ENCODE assay signal across 21 cellular contexts in the genomic region with DNA sequence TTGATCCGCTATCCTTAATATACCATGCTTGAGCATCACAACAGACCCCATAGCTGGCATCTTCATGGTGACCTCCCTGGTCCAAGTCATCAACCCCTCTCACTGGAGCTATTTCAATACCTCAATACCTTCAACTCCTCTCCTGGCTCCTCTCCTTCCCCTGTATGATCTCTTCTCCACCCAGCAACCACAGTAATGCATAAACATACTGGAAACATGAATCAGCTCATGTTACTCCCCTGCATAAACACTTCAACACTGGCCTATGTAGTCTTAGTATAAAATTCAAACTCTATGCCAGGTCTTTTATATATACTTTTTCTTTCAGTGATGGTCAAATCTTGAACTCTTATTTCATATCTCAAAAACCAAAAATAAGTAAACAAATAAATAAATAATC. TPM values are rescaled to one million over a fixed set of nuclear protein-coding genes. Genes with fewer than 3 reads are reported as not detected.
DNase-seq lines count a peak whose midpoint lies in the region; ATAC-seq and TF ChIP-seq lines count a peak whose summit lies in the region.
"Had no signal": no experiment of that assay in that cellular context is flagged by ENCODE, and none has a peak within 500 bp of the region (broad histone marks: within the 10 kb centered on the region; RNA-seq: fewer than 3 reads in every experiment).

No MANE protein-coding gene starts in this region.

- no peaks in the 10 kb centered on the region for H3K9me3 Mint-ChIP-seq in activated naive CD4-positive, alpha-beta T cell treated with anti-CD3 and anti-CD28 coated beads for 36 hours

- peaks cover 0 to 9% (median 0%) of the 10 kb centered on the region in 12 donors for H3K4me1 ChIP-seq in heart left ventricle
- H3K4me1 ChIP-seq: SJCRH30 had no signal

- intact Hi-C loops in activated naive CD4-positive, alpha-beta T cell treated with anti-CD3 and anti-CD28 coated beads for 36 hours (cut with micrococcal nuclease) = no loop called here
- intact Hi-C loops in heart left ventricle (cut with DNase I) = loop anchor here in 1 of 10 donors (10.0 kb wide), 1 partner anchor 145 kb away; no protein-coding TSS in a partner anchor

- no peak for TF ChIP-seq CTCF in AG04450 (IDR thresholded peaks at IDR 0.05; ENCODE audit: low read depth, low read length)
- TF ChIP-seq CTCF in fibroblast of villous mesenchyme (IDR thresholded peaks at IDR 0.05; ENCODE audit: insufficient read depth, low read depth, low read length) = no peak
- no peak for TF ChIP-seq CTCF in heart left ventricle (IDR thresholded peaks at IDR 0.05)

- H3K27me3 ChIP-seq in AG04450 (ENCODE audit: control insufficient read depth, insufficient read depth, low read length) (peaks cover 5% of the 10 kb centered on the region), heart left ventricle (no peaks in the 10 kb centered on the region)
- H3K27me3 ChIP-seq: SJCRH30 had no signal

- POLR2A ChIA-PET in AG04450 (lab: Yijun Ruan, JAX) = interaction anchor here (0.6 kb wide), 1 partner anchor 71 kb away, joined by 3 read pairs; no protein-coding TSS in a partner anchor

- no peaks in the 10 kb centered on the region for H3K36me3 Mint-ChIP-seq in activated naive CD4-positive, alpha-beta T cell treated with anti-CD3 and anti-CD28 coated beads for 36 hours (ENCODE audit: low read depth)

- no peaks in the 10 kb centered on the region for H3K36me3 ChIP-seq in heart left ventricle
- H3K36me3 ChIP-seq: SJCRH30 had no signal

- peaks cover 16% of the 10 kb centered on the region for H3K27me3 Mint-ChIP-seq in activated naive CD4-positive, alpha-beta T cell treated with anti-CD3 and anti-CD28 coated beads for 36 hours (ENCODE audit: low read depth)

- TF ChIP-seq POLR2A in heart left ventricle (IDR thresholded peaks at IDR 0.05) = no peak

- H3K4me3 Mint-ChIP-seq in activated naive CD4-positive, alpha-beta T cell treated with anti-CD3 and anti-CD28 coated beads for 36 hours = no peak overlapping the region
- H3K4me3 Mint-ChIP-seq: B cell; CD4-positive, alpha-beta T cell; IgD-negative memory B cell had no signal

- DNase-seq in AG04450 (ENCODE audit: low read depth, low spot score) (peak; percentile 24), GM03348 (ENCODE audit: low spot score) (peak; percentile 31), SW480 (ENCODE audit: low spot score) (peak; percentile 37), fibroblast of villous mesenchyme (ENCODE audit: low read depth) (peak; percentile 7), NOMO-1 treated with DMSO at 0.1 percent for 48 hours (lab: John Stamatoyannopoulos, UW; ENCODE audit: unreplicated experiment) (no peak), mesenteric fat pad (ENCODE audit: low spot score) (no peak), heart left ventricle (no peak)
- DNase-seq in activated naive CD4-positive, alpha-beta T cell treated with anti-CD3 and anti-CD28 coated beads for 36 hours = no peak
- DNase-seq: CD4-positive, alpha-beta T cell; DMS79; NCI-H1417; NCI-H2029; NCI-H2171 treated with DMSO at 0.1 percent for 48 hours; NCI-H510A; RPMI8226; SJCRH30 had no signal

- no peak for ATAC-seq in heart left ventricle

- H3K9me3 ChIP-seq in AG04450 (ENCODE audit: control insufficient read depth, insufficient read depth, low read length) (no peaks in the 10 kb centered on the region), heart left ventricle (peaks cover 0 to 8% (median 0%) of the 10 kb centered on the region in 12 donors)
- H3K9me3 ChIP-seq: SJCRH30 had no signal

- H3K4me3 ChIP-seq in AG04450 (ENCODE audit: low read depth, low read length) = no peak overlapping the region
- no peak overlapping the region for H3K4me3 ChIP-seq in fibroblast of villous mesenchyme (ENCODE audit: low read depth, low read length)
- no peak overlapping the region for H3K4me3 ChIP-seq in heart left ventricle
- H3K4me3 ChIP-seq: SJCRH30 had no signal

- H3K27ac Mint-ChIP-seq in activated naive CD4-positive, alpha-beta T cell treated with anti-CD3 and anti-CD28 coated beads for 36 hours = no peak overlapping the region
- H3K27ac Mint-ChIP-seq: B cell; CD4-positive, alpha-beta T cell; IgD-negative memory B cell had no signal

- CTCF ChIA-PET in AG04450 (lab: Charles Lee) = interaction anchor here (0.5 to 1.2 kb wide), 2 partner anchors 55 to 564 kb away, joined by 3 to 4 read pairs; no protein-coding TSS in a partner anchor
- CTCF ChIA-PET in activated naive CD4-positive, alpha-beta T cell treated with anti-CD3 and anti-CD28 coated beads for 36 hours (lab: Charles Lee) = no interaction called here

- 96 to 100% (median 100%) methylated on average over 1 of the region's 1 CpG for WGBS in heart left ventricle, 4 donors

- no peaks in the 10 kb centered on the region for H3K4me1 Mint-ChIP-seq in activated naive CD4-positive, alpha-beta T cell treated with anti-CD3 and anti-CD28 coated beads for 36 hours (ENCODE audit: low read depth)
- H3K4me1 Mint-ChIP-seq: B cell, IgD-negative memory B cell had no signal

- no peak overlapping the region for H3K27ac ChIP-seq in AG04450 (ENCODE audit: low read depth, low read length)
- no peak overlapping the region for H3K27ac ChIP-seq in heart left ventricle
- H3K27ac ChIP-seq: SJCRH30 had no signal

RNA-seq across cellular contexts. Expression of a gene that starts 31.8 kb away (rescaled TPM):
- polyA plus RNA-seq in AG04450 (2011; rRNA removed) = not detected in 2 replicates
- not detected in 2 replicates for polyA minus RNA-seq in AG04450 (2011; rRNA and poly(A)+ RNA removed)
- not detected in 2 replicates for total RNA-seq in fibroblast of villous mesenchyme
- total RNA-seq in activated naive CD4-positive, alpha-beta T cell treated with anti-CD3 and anti-CD28 coated beads for 36 hours = under 1 TPM; 0.48 to 0.72 TPM
- 17.9 TPM for total RNA-seq in mesenteric fat pad
- 10 to 100 TPM in 8 of 9 donors, 1 to 10 TPM in 1; 7.9 to 38.7 (median 16.5) TPM for total RNA-seq in heart left ventricle
- 10 to 100 TPM; 17.2 to 19.5 TPM for polyA plus RNA-seq in heart left ventricle
- total RNA-seq: A172, H1, LHCN-M2 had no signal
- polyA plus RNA-seq: H1 had no signal

Comparison
In these comparisons a context has a peak if more than half of its experiments do, and no peak if none do; other contexts are left out.
1. DNase-seq: peak in AG04450 (single experiment), GM03348 (single experiment), SW480 (single experiment) and fibroblast of villous mesenchyme (single experiment); none in activated naive CD4-positive, alpha-beta T cell treated with anti-CD3 and anti-CD28 coated beads for 36 hours (single experiment), NOMO-1 treated with DMSO at 0.1 percent for 48 hours (single experiment), mesenteric fat pad (single experiment) and heart left ventricle (0 of 5).